Comparison of ENCODE assay signal across 12 cellular contexts in the genomic region with DNA sequence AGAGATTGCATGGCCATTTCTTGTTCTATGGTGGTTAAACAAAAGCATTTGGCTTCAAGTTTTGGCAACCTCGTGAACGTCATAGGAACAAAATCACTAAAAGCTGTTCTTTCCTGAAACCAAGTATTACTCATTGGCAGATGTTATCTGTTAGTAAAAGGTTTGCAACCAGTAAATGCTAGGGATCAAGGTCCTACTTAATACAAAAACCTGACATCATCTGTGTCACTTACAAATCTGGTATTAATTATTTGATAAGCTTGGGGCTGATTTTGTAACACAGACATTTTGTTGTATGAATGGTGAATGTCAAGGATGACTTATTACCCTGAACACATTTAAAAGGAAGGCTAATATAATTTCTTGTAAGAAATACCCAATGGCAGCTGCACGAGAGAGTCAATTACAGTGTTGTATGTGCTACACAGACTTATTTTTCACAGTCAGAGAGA.
DNase-seq lines count a peak whose midpoint lies in the region; ATAC-seq and TF ChIP-seq lines count a peak whose summit lies in the region.
"Had no signal": no experiment of that assay in that cellular context is flagged by ENCODE, and none has a peak within 500 bp of the region (broad histone marks: within the 10 kb centered on the region; RNA-seq: fewer than 3 reads in every experiment).

No MANE protein-coding gene starts in this region.

- no peaks in the 10 kb centered on the region for H3K36me3 ChIP-seq in BE2C
- no peaks in the 10 kb centered on the region for H3K36me3 ChIP-seq in mesodermal cell (ENCODE audit: control insufficient read depth, insufficient read depth, low read length)

- peaks cover 0 to 5% (median 0%) of the 10 kb centered on the region in 6 donors for H3K9me3 Mint-ChIP-seq in immature natural killer cell
- H3K9me3 Mint-ChIP-seq: activated CD8-positive, alpha-beta T cell treated with anti-CD3 and anti-CD28 coated beads for 36 hours had no signal

- peaks cover 17% of the 10 kb centered on the region for H3K4me1 ChIP-seq in BE2C
- no peaks in the 10 kb centered on the region for H3K4me1 ChIP-seq in mesodermal cell (ENCODE audit: control insufficient read depth, insufficient read depth, low read length, poor library complexity, severe bottlenecking)

- peak; percentile 66 for DNase-seq in BE2C
- peak; percentile 21 for DNase-seq in NCI-H69 (lab: John Stamatoyannopoulos, UW)
- DNase-seq in NCI-H1436 (lab: John Stamatoyannopoulos, UW): no peak
- no peak for DNase-seq in immature natural killer cell
- DNase-seq: activated CD8-positive, alpha-beta T cell treated with anti-CD3 and anti-CD28 coated beads for 36 hours; COR-L47; NCI-H2227 treated with DMSO at 0.1 percent for 48 hours had no signal

- no peaks in the 10 kb centered on the region for H3K4me1 Mint-ChIP-seq in immature natural killer cell

- H3K9me3 ChIP-seq in BE2C: no peaks in the 10 kb centered on the region
- H3K9me3 ChIP-seq in mesodermal cell (ENCODE audit: control insufficient read depth, low read length): no peaks in the 10 kb centered on the region

- H3K27me3 Mint-ChIP-seq in immature natural killer cell (ENCODE audit: low read depth in 3 of 3): no peaks in the 10 kb centered on the region
- H3K27me3 Mint-ChIP-seq: activated CD8-positive, alpha-beta T cell treated with anti-CD3 and anti-CD28 coated beads for 36 hours had no signal

- H3K27ac Mint-ChIP-seq in immature natural killer cell: no peak overlapping the region
- H3K27ac Mint-ChIP-seq: activated CD8-positive, alpha-beta T cell treated with anti-CD3 and anti-CD28 coated beads for 36 hours; T-helper 2 cell treated with Interferon-gamma antibody and Interleukin-4, amounts not matched to agents 5 μg/mL and 100 μg/mL, for 36 hours had no signal

- ATAC-seq in esophagus mucosa (peak; percentile 44), GM19351 (IDR thresholded peaks at IDR 0.05; ENCODE audit: unreplicated experiment) (no peak), GM18498 (IDR thresholded peaks at IDR 0.05; ENCODE audit: unreplicated experiment) (no peak)
- ATAC-seq: activated CD8-positive, alpha-beta T cell treated with anti-CD3 and anti-CD28 coated beads for 36 hours had no signal

- H3K36me3 Mint-ChIP-seq in immature natural killer cell: peaks cover 0 to 4% (median 0%) of the 10 kb centered on the region in 3 donors

- no peak overlapping the region for H3K4me3 ChIP-seq in BE2C (ENCODE audit: low read depth, low read length)
- no peak overlapping the region for H3K4me3 ChIP-seq in mesodermal cell (ENCODE audit: extremely low read depth, insufficient read depth, low read length, poor library complexity, severe bottlenecking)

- H3K4me3 Mint-ChIP-seq in immature natural killer cell: no peak overlapping the region
- H3K4me3 Mint-ChIP-seq: activated CD8-positive, alpha-beta T cell treated with anti-CD3 and anti-CD28 coated beads for 36 hours; T-helper 2 cell treated with Interferon-gamma antibody and Interleukin-4, amounts not matched to agents 5 μg/mL and 100 μg/mL, for 36 hours had no signal

- no peaks in the 10 kb centered on the region for H3K27me3 ChIP-seq in BE2C

- H3K27ac ChIP-seq in mesodermal cell (ENCODE audit: low read depth, low read length, severe bottlenecking): peak overlapping the region; percentile 4

- TF ChIP-seq CTCF in BE2C (IDR thresholded peaks at IDR 0.05; ENCODE audit: low read depth, low read length): no peak

- no CpG with 5 or more reads among the region's 3 CpGs for WGBS in mesodermal cell (ENCODE audit: insufficient coverage in 2 of 2), 2 experiments

Comparison
In these comparisons a context has a peak if more than half of its experiments do, and no peak if none do; other contexts are left out.
1. DNase-seq: peak in BE2C (single experiment) and NCI-H69 (single experiment); none in NCI-H1436 (single experiment) and immature natural killer cell (0 of 3).